Comparison of ENCODE assay signal across 33 cellular contexts in genomic region chr7:134406431-134406830, GRCh38.
"Had no signal": no experiment of that assay in that cellular context is flagged by ENCODE, and none has a peak within 500 bp of the region (broad histone marks: within the 10 kb centered on the region; RNA-seq: fewer than 3 reads in every experiment).

No MANE protein-coding gene starts in this region.

- H3K4me1 Mint-ChIP-seq: activated B cell treated with CpG ODN at 0.5 μM for 24 hours; activated CD4-positive, alpha-beta memory T cell treated with anti-CD3 and anti-CD28 coated beads, Interleukin-2, amount 10 ng/mL, durations not matched to agents 7 days and 5 days; activated CD4-positive, alpha-beta T cell treated with anti-CD3 and anti-CD28 coated beads for 36 hours; activated CD4-positive, alpha-beta T cell treated with anti-CD3 and anti-CD28 coated beads, Interleukin-2, amount 10 ng/mL, durations not matched to agents 24 days and 14 days; activated CD4-positive, alpha-beta T cell treated with anti-CD3 and anti-CD28 coated beads, Interleukin-2, amount 10 ng/mL, durations not matched to agents 7 days and 5 days; activated CD8-positive, alpha-beta memory T cell treated with anti-CD3 and anti-CD28 coated beads, Interleukin-2, amount 10 ng/mL, durations not matched to agents 7 days and 5 days; T-helper 17 cell had no signal

- H3K36me3 Mint-ChIP-seq: activated CD4-positive, alpha-beta memory T cell treated with anti-CD3 and anti-CD28 coated beads for 36 hours; activated CD8-positive, alpha-beta memory T cell treated with anti-CD3 and anti-CD28 coated beads, Interleukin-2, amount 10 ng/mL, durations not matched to agents 7 days and 5 days; WTC11 had no signal

- H3K4me3 Mint-ChIP-seq: activated B cell treated with CpG ODN at 0.5 μM for 24 hours; activated CD4-positive, alpha-beta memory T cell treated with anti-CD3 and anti-CD28 coated beads for 36 hours; activated CD4-positive, alpha-beta memory T cell treated with anti-CD3 and anti-CD28 coated beads, Interleukin-2, amount 10 ng/mL, durations not matched to agents 7 days and 5 days; activated CD4-positive, alpha-beta T cell treated with anti-CD3 and anti-CD28 coated beads for 36 hours; activated CD4-positive, alpha-beta T cell treated with anti-CD3 and anti-CD28 coated beads, Interleukin-2, amount 10 ng/mL, durations not matched to agents 24 days and 14 days; activated CD4-positive, alpha-beta T cell treated with anti-CD3 and anti-CD28 coated beads, Interleukin-2, amount 10 ng/mL, durations not matched to agents 7 days and 5 days; activated CD8-positive, alpha-beta memory T cell treated with anti-CD3 and anti-CD28 coated beads, Interleukin-2, amount 10 ng/mL, durations not matched to agents 7 days and 5 days; activated CD8-positive, alpha-beta T cell treated with anti-CD3 and anti-CD28 coated beads for 36 hours; activated CD8-positive, alpha-beta T cell treated with anti-CD3 and anti-CD28 coated beads, Interleukin-2, amount 10 ng/mL, durations not matched to agents 7 days and 5 days; activated T-cell treated with anti-CD3 and anti-CD28 coated beads, Interleukin-2, amount 50 U/mL, for 24 hours; T-helper 1 cell treated with Interleukin-12 subunit alpha and Interleukin-12 subunit beta and Interleukin-4 antibody, amounts not matched to agents 30 μg/mL and 1 μg/mL, for 36 hours; T-helper 17 cell; T-helper 2 cell treated with Interferon-gamma antibody and Interleukin-4, amounts not matched to agents 5 μg/mL and 100 μg/mL, for 36 hours; WTC11 had no signal

- H3K9me3 Mint-ChIP-seq: activated CD4-positive, alpha-beta memory T cell treated with anti-CD3 and anti-CD28 coated beads, Interleukin-2, amount 10 ng/mL, durations not matched to agents 7 days and 5 days; activated CD4-positive, alpha-beta T cell treated with anti-CD3 and anti-CD28 coated beads, Interleukin-2, amount 10 ng/mL, durations not matched to agents 24 days and 14 days; activated CD4-positive, alpha-beta T cell treated with anti-CD3 and anti-CD28 coated beads, Interleukin-2, amount 10 ng/mL, durations not matched to agents 7 days and 5 days; activated CD8-positive, alpha-beta T cell treated with anti-CD3 and anti-CD28 coated beads for 36 hours; activated T-cell treated with anti-CD3 and anti-CD28 coated beads, Interleukin-2, amount 50 U/mL, for 24 hours; T-helper 1 cell treated with Interleukin-12 subunit alpha and Interleukin-12 subunit beta and Interleukin-4 antibody, amounts not matched to agents 30 μg/mL and 1 μg/mL, for 36 hours; T-helper 2 cell treated with Interferon-gamma antibody and Interleukin-4, amounts not matched to agents 5 μg/mL and 100 μg/mL, for 36 hours had no signal

- H3K27ac ChIP-seq: VCaP, WERI-Rb-1 had no signal

- H3K36me3 ChIP-seq: WERI-Rb-1 had no signal

- ATAC-seq: activated CD4-positive, alpha-beta T cell treated with anti-CD3 and anti-CD28 coated beads for 36 hours; activated CD4-positive, CD25-positive, alpha-beta regulatory T cell treated with anti-CD3 and anti-CD28 coated beads, Interleukin-2, amount 50 U/mL, for 24 hours; activated CD8-positive, alpha-beta memory T cell treated with anti-CD3 and anti-CD28 coated beads, Interleukin-2, amount 10 ng/mL, durations not matched to agents 7 days and 5 days; activated CD8-positive, alpha-beta T cell treated with anti-CD3 and anti-CD28 coated beads for 36 hours; activated CD8-positive, alpha-beta T cell treated with anti-CD3 and anti-CD28 coated beads, Interleukin-2, amount 10 ng/mL, durations not matched to agents 7 days and 5 days; T-helper 17 cell; WTC11 had no signal

- DNase-seq: activated B cell treated with CpG ODN at 0.5 μM for 24 hours; activated CD4-positive, alpha-beta memory T cell treated with anti-CD3 and anti-CD28 coated beads for 36 hours; activated CD4-positive, alpha-beta memory T cell treated with anti-CD3 and anti-CD28 coated beads, Interleukin-2, amount 10 ng/mL, durations not matched to agents 7 days and 5 days; activated CD4-positive, alpha-beta T cell treated with anti-CD3 and anti-CD28 coated beads for 1 hour; activated CD4-positive, alpha-beta T cell treated with anti-CD3 and anti-CD28 coated beads for 36 hours; activated CD4-positive, alpha-beta T cell treated with anti-CD3 and anti-CD28 coated beads for 4 hours; activated CD4-positive, alpha-beta T cell treated with anti-CD3 and anti-CD28 coated beads for 48 hours; activated CD4-positive, alpha-beta T cell treated with anti-CD3 and anti-CD28 coated beads, Interleukin-2, amount 10 ng/mL, durations not matched to agents 24 days and 14 days; activated CD4-positive, alpha-beta T cell treated with anti-CD3 and anti-CD28 coated beads, Interleukin-2, amount 10 ng/mL, durations not matched to agents 7 days and 5 days; activated CD4-positive, alpha-beta T cell treated with anti-CD3 and anti-CD28 coated beads, Interleukin-2, amount 50 U/mL, for 1 hour; activated CD4-positive, alpha-beta T cell treated with anti-CD3 and anti-CD28 coated beads, Interleukin-2, amount 50 U/mL, for 4 hours; activated CD4-positive, alpha-beta T cell treated with anti-CD3 and anti-CD28 coated beads, Interleukin-2, amount 50 U/mL, for 48 hours; activated CD4-positive, CD25-positive, alpha-beta regulatory T cell; activated CD4-positive, CD25-positive, alpha-beta regulatory T cell treated with anti-CD3 and anti-CD28 coated beads, Interleukin-2, amount 50 U/mL, for 72 hours; activated CD8-positive, alpha-beta memory T cell treated with anti-CD3 and anti-CD28 coated beads for 24 hours; activated CD8-positive, alpha-beta memory T cell treated with anti-CD3 and anti-CD28 coated beads, Interleukin-2, amount 10 ng/mL, durations not matched to agents 7 days and 5 days; activated CD8-positive, alpha-beta memory T cell treated with anti-CD3 and anti-CD28 coated beads, Interleukin-2, amount 50 U/mL, for 4 hours; activated CD8-positive, alpha-beta memory T cell treated with anti-CD3 and anti-CD28 coated beads, Interleukin-2, amount 50 U/mL, for 48 hours; activated CD8-positive, alpha-beta T cell treated with anti-CD3 and anti-CD28 coated beads for 36 hours; activated CD8-positive, alpha-beta T cell treated with anti-CD3 and anti-CD28 coated beads, Interleukin-2, amount 10 ng/mL, durations not matched to agents 7 days and 5 days; activated T-cell treated with anti-CD3 and anti-CD28 coated beads for 4 hours; activated T-cell treated with anti-CD3 and anti-CD28 coated beads, Interleukin-2, amount 50 U/mL, for 1 hour; activated T-cell treated with anti-CD3 and anti-CD28 coated beads, Interleukin-2, amount 50 U/mL, for 24 hours; T-helper 17 cell; T-helper 2 cell; T-helper 9 cell; T1000; WERI-Rb-1 had no signal

- H3K27ac Mint-ChIP-seq: activated B cell treated with CpG ODN at 0.5 μM for 24 hours; activated CD4-positive, alpha-beta memory T cell treated with anti-CD3 and anti-CD28 coated beads for 36 hours; activated CD4-positive, alpha-beta memory T cell treated with anti-CD3 and anti-CD28 coated beads, Interleukin-2, amount 10 ng/mL, durations not matched to agents 7 days and 5 days; activated CD4-positive, alpha-beta T cell treated with anti-CD3 and anti-CD28 coated beads for 36 hours; activated CD4-positive, alpha-beta T cell treated with anti-CD3 and anti-CD28 coated beads, Interleukin-2, amount 10 ng/mL, durations not matched to agents 24 days and 14 days; activated CD4-positive, alpha-beta T cell treated with anti-CD3 and anti-CD28 coated beads, Interleukin-2, amount 10 ng/mL, durations not matched to agents 7 days and 5 days; activated CD8-positive, alpha-beta memory T cell treated with anti-CD3 and anti-CD28 coated beads, Interleukin-2, amount 10 ng/mL, durations not matched to agents 7 days and 5 days; activated CD8-positive, alpha-beta T cell treated with anti-CD3 and anti-CD28 coated beads for 36 hours; activated CD8-positive, alpha-beta T cell treated with anti-CD3 and anti-CD28 coated beads, Interleukin-2, amount 10 ng/mL, durations not matched to agents 7 days and 5 days; activated T-cell treated with anti-CD3 and anti-CD28 coated beads, Interleukin-2, amount 50 U/mL, for 24 hours; T-helper 1 cell treated with Interleukin-12 subunit alpha and Interleukin-12 subunit beta and Interleukin-4 antibody, amounts not matched to agents 30 μg/mL and 1 μg/mL, for 36 hours; T-helper 17 cell; T-helper 2 cell treated with Interferon-gamma antibody and Interleukin-4, amounts not matched to agents 5 μg/mL and 100 μg/mL, for 36 hours; WTC11 had no signal
